In genomic region chr4:21290562-21290961, GRCh38 we compare ENCODE assay signal across 16 cellular contexts.
A peak's percentile ranks its signal among the peaks of the same experiment; 100 is the strongest.
DNase-seq lines count a peak whose midpoint lies in the region; ATAC-seq and TF ChIP-seq lines count a peak whose summit lies in the region.
"Had no signal": no experiment of that assay in that cellular context is flagged by ENCODE, and none has a peak within 500 bp of the region (broad histone marks: within the 10 kb centered on the region; RNA-seq: fewer than 3 reads in every experiment).

No MANE protein-coding gene starts in this region.

- no peak overlapping the region for H3K27ac ChIP-seq in coronary artery
- H3K27ac ChIP-seq: Peyer's patch, thoracic aorta had no signal

- peak; percentile 49 for ATAC-seq in activated CD8-positive, alpha-beta memory T cell treated with anti-CD3 and anti-CD28 coated beads, Interleukin-2, amount 10 ng/mL, durations not matched to agents 7 days and 5 days
- ATAC-seq in HG02642 (IDR thresholded peaks at IDR 0.05; ENCODE audit: poor library complexity, unreplicated experiment) = peak; percentile 64
- ATAC-seq in HG03469 (IDR thresholded peaks at IDR 0.05; ENCODE audit: unreplicated experiment) = peak; percentile 64
- peak; percentile 80 for ATAC-seq in stimulated activated effector memory CD8-positive, alpha-beta T cell treated with anti-CD3 and anti-CD28 coated beads, Interleukin-12 subunit alpha, Interleukin-12 subunit beta, amount 100 ng/mL, for 72 hours
- ATAC-seq in GM21360 (IDR thresholded peaks at IDR 0.05; ENCODE audit: unreplicated experiment) = no peak

- peaks cover 3% of the 10 kb centered on the region for H3K9me3 Mint-ChIP-seq in activated CD8-positive, alpha-beta memory T cell treated with anti-CD3 and anti-CD28 coated beads, Interleukin-2, amount 10 ng/mL, durations not matched to agents 7 days and 5 days (ENCODE audit: low read depth)
- H3K9me3 Mint-ChIP-seq in stimulated activated effector memory CD8-positive, alpha-beta T cell treated with anti-CD3 and anti-CD28 coated beads, Interleukin-12 subunit alpha, Interleukin-12 subunit beta, amount 100 ng/mL, for 72 hours = peaks cover 11% of the 10 kb centered on the region

- TF ChIP-seq CTCF in coronary artery (IDR thresholded peaks at IDR 0.05) = no peak

- H3K4me3 Mint-ChIP-seq in activated CD8-positive, alpha-beta memory T cell treated with anti-CD3 and anti-CD28 coated beads, Interleukin-2, amount 10 ng/mL, durations not matched to agents 7 days and 5 days = no peak overlapping the region
- H3K4me3 Mint-ChIP-seq in stimulated activated effector memory CD8-positive, alpha-beta T cell treated with anti-CD3 and anti-CD28 coated beads, Interleukin-12 subunit alpha, Interleukin-12 subunit beta, amount 100 ng/mL, for 72 hours = no peak overlapping the region
- H3K4me3 Mint-ChIP-seq: CD8-positive, alpha-beta memory T cell; dendritic cell treated with granulocyte-macrophage colony-stimulating factor and Interleukin-4, amounts not matched to agents 40 ng/mL and 50 ng/mL, for 4 days had no signal

- CTCF ChIA-PET in activated CD8-positive, alpha-beta memory T cell treated with anti-CD3 and anti-CD28 coated beads, Interleukin-2, amount 10 ng/mL, durations not matched to agents 7 days and 5 days (lab: Charles Lee) = no interaction called here

- H3K4me1 Mint-ChIP-seq in activated CD8-positive, alpha-beta memory T cell treated with anti-CD3 and anti-CD28 coated beads, Interleukin-2, amount 10 ng/mL, durations not matched to agents 7 days and 5 days = peaks cover 10% of the 10 kb centered on the region
- H3K4me1 Mint-ChIP-seq in stimulated activated effector memory CD8-positive, alpha-beta T cell treated with anti-CD3 and anti-CD28 coated beads, Interleukin-12 subunit alpha, Interleukin-12 subunit beta, amount 100 ng/mL, for 72 hours = peaks cover 11% of the 10 kb centered on the region

- no peak for DNase-seq in activated CD8-positive, alpha-beta memory T cell treated with anti-CD3 and anti-CD28 coated beads, Interleukin-2, amount 10 ng/mL, durations not matched to agents 7 days and 5 days
- no peak for DNase-seq in activated CD8-positive, alpha-beta memory T cell treated with anti-CD3 and anti-CD28 coated beads, Interleukin-2, amount 50 U/mL, for 48 hours
- DNase-seq in stimulated activated effector memory CD8-positive, alpha-beta T cell treated with anti-CD3 and anti-CD28 coated beads, Interleukin-12 subunit alpha, Interleukin-12 subunit beta, amount 100 ng/mL, for 72 hours (ENCODE audit: low spot score in 2 of 2) = no peak
- no peak for DNase-seq in activated CD4-positive, alpha-beta T cell treated with anti-CD3 and anti-CD28 coated beads, Interleukin-2, amount 50 U/mL, for 1 hour
- no peak for DNase-seq in coronary artery (ENCODE audit: low spot score)
- DNase-seq: activated naive CD4-positive, alpha-beta T cell treated with Interleukin-2 at 50 U/mL for 16 hours; CD8-positive, alpha-beta memory T cell; glutamatergic neuron; NCI-H1930; NCI-H526 treated with DMSO at 0.1 percent for 48 hours; Peyer's patch had no signal

- no peak overlapping the region for H3K27ac Mint-ChIP-seq in activated CD8-positive, alpha-beta memory T cell treated with anti-CD3 and anti-CD28 coated beads, Interleukin-2, amount 10 ng/mL, durations not matched to agents 7 days and 5 days
- no peak overlapping the region for H3K27ac Mint-ChIP-seq in stimulated activated effector memory CD8-positive, alpha-beta T cell treated with anti-CD3 and anti-CD28 coated beads, Interleukin-12 subunit alpha, Interleukin-12 subunit beta, amount 100 ng/mL, for 72 hours
- H3K27ac Mint-ChIP-seq: CD8-positive, alpha-beta memory T cell; dendritic cell treated with granulocyte-macrophage colony-stimulating factor and Interleukin-4, amounts not matched to agents 40 ng/mL and 50 ng/mL, for 4 days had no signal

- H3K27me3 Mint-ChIP-seq in activated CD8-positive, alpha-beta memory T cell treated with anti-CD3 and anti-CD28 coated beads, Interleukin-2, amount 10 ng/mL, durations not matched to agents 7 days and 5 days = no peaks in the 10 kb centered on the region
- H3K27me3 Mint-ChIP-seq: CD8-positive, alpha-beta memory T cell; dendritic cell treated with granulocyte-macrophage colony-stimulating factor and Interleukin-4, amounts not matched to agents 40 ng/mL and 50 ng/mL, for 4 days had no signal

- H3K4me3 ChIP-seq in coronary artery = no peak overlapping the region
- H3K4me3 ChIP-seq: Peyer's patch, thoracic aorta had no signal

- H3K36me3 Mint-ChIP-seq in activated CD8-positive, alpha-beta memory T cell treated with anti-CD3 and anti-CD28 coated beads, Interleukin-2, amount 10 ng/mL, durations not matched to agents 7 days and 5 days = no peaks in the 10 kb centered on the region
- no peaks in the 10 kb centered on the region for H3K36me3 Mint-ChIP-seq in stimulated activated effector memory CD8-positive, alpha-beta T cell treated with anti-CD3 and anti-CD28 coated beads, Interleukin-12 subunit alpha, Interleukin-12 subunit beta, amount 100 ng/mL, for 72 hours
- H3K36me3 Mint-ChIP-seq: CD8-positive, alpha-beta memory T cell had no signal
